1 cellular context compared by ENCODE assay signal in genomic region chr7:32477649-32477980, GRCh38.
TF ChIP-seq lines count a peak whose summit lies in the region.

No MANE protein-coding gene starts in this region.

TF ChIP-seq in endothelial cell of umbilical vein, 7 proteins besides CTCF, POLR2A, EP300 and RAD21:
- TF ChIP-seq POLR2AphosphoS5 (IDR thresholded peaks at IDR 0.05; ENCODE audit: insufficient read depth, low read depth, low read length), result no peak
